10 cellular contexts compared by ENCODE assay signal in genomic region chr10:21406595-21407218, GRCh38.
A peak's percentile ranks its signal among the peaks of the same experiment; 100 is the strongest.
DNase-seq lines count a peak whose midpoint lies in the region; ATAC-seq and TF ChIP-seq lines count a peak whose summit lies in the region.
"Had no signal": no experiment of that assay in that cellular context is flagged by ENCODE, and none has a peak within 500 bp of the region (broad histone marks: within the 10 kb centered on the region; RNA-seq: fewer than 3 reads in every experiment).

No MANE protein-coding gene starts in this region.

- H3K4me1 Mint-ChIP-seq in T-helper 2 cell treated with Interferon-gamma antibody and Interleukin-4, amounts not matched to agents 5 μg/mL and 100 μg/mL, for 36 hours (ENCODE audit: low read depth), result peaks cover 12% of the 10 kb centered on the region

- no peaks in the 10 kb centered on the region for H3K36me3 Mint-ChIP-seq in T-helper 2 cell treated with Interferon-gamma antibody and Interleukin-4, amounts not matched to agents 5 μg/mL and 100 μg/mL, for 36 hours (ENCODE audit: low read depth)

- no peaks in the 10 kb centered on the region for H3K27me3 Mint-ChIP-seq in T-helper 2 cell treated with Interferon-gamma antibody and Interleukin-4, amounts not matched to agents 5 μg/mL and 100 μg/mL, for 36 hours (ENCODE audit: low read depth)

- H3K27ac Mint-ChIP-seq in T-helper 2 cell treated with Interferon-gamma antibody and Interleukin-4, amounts not matched to agents 5 μg/mL and 100 μg/mL, for 36 hours, result peak overlapping the region; percentile 49

- peak; percentile 45 for ATAC-seq in GM19324 (IDR thresholded peaks at IDR 0.05; ENCODE audit: low FRiP score, unreplicated experiment)

- H3K9me3 Mint-ChIP-seq in T-helper 2 cell treated with Interferon-gamma antibody and Interleukin-4, amounts not matched to agents 5 μg/mL and 100 μg/mL, for 36 hours, result no peaks in the 10 kb centered on the region

- no peak overlapping the region for H3K4me3 ChIP-seq in epithelial cell of esophagus (ENCODE audit: low read length)
- H3K4me3 ChIP-seq: Peyer's patch, thoracic aorta had no signal

- peak; percentile 23 for DNase-seq in AG08396 (ENCODE audit: low spot score)
- DNase-seq in T-helper 2 cell treated with Interferon-gamma antibody and Interleukin-4, amounts not matched to agents 5 μg/mL and 100 μg/mL, for 36 hours (ENCODE audit: low spot score), result peak; percentile 17
- DNase-seq in epithelial cell of esophagus (ENCODE audit: low read depth), result peak; percentile 21
- no peak for DNase-seq in retina
- no peak for DNase-seq in effector CD4-positive, alpha-beta T cell
- no peak for DNase-seq in SW480 (ENCODE audit: low spot score)
- no peak for DNase-seq in pons (ENCODE audit: low spot score)
- DNase-seq: Peyer's patch had no signal

- no peak for TF ChIP-seq CTCF in epithelial cell of esophagus (IDR thresholded peaks at IDR 0.05; ENCODE audit: insufficient read depth, low read depth, low read length, missing control alignments)

- peak overlapping the region; percentile 19 for H3K4me3 Mint-ChIP-seq in T-helper 2 cell treated with Interferon-gamma antibody and Interleukin-4, amounts not matched to agents 5 μg/mL and 100 μg/mL, for 36 hours

Comparison
In these comparisons a context has a peak if more than half of its experiments do, and no peak if none do; other contexts are left out.
1. DNase-seq: peak in AG08396 (single experiment), T-helper 2 cell treated with Interferon-gamma antibody and Interleukin-4, amounts not matched to agents 5 μg/mL and 100 μg/mL, for 36 hours (single experiment) and epithelial cell of esophagus (single experiment); none in retina (single experiment), effector CD4-positive, alpha-beta T cell (single experiment), SW480 (single experiment) and pons (single experiment).